ENCODE assay signal across 1 cellular context in the genomic region with DNA sequence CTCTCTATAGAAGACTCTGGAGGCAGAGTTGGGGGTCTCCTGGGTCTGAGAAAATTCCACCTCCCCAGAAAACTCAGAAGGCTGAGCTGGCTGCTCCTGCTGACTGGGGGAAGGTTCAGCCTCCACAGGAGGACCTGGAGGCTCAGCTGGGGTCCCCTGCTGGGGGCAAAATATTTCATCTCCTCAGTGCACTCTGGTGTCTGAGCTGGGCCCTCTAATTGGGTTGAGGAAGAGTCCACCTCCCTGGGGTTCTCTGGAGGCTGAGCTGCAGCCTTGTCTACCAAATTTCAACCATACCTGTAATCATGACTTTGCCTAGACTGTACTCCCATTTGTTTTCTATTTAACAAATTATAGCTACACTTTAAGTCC.
TF ChIP-seq lines count a peak whose summit lies in the region.

No MANE protein-coding gene starts in this region.

TF ChIP-seq in K562, 482 proteins besides CTCF, POLR2A, EP300 and RAD21:
- TF ChIP-seq ZBTB11 (CRISPR knock-in tag; IDR thresholded peaks at IDR 0.05) (no peak), GTF3C2 (IDR thresholded peaks at IDR 0.05; ENCODE audit: borderline replicate concordance, extremely low read depth, insufficient read length) (no peak), RHOXF2B (CRISPR knock-in tag; conservative IDR thresholded peaks at IDR 0.05) (no peak), SAFB2 (IDR thresholded peaks at IDR 0.05; ENCODE audit: borderline replicate concordance, low read depth, low read length, severe bottlenecking) (no peak), TRIM28 (IDR thresholded peaks at IDR 0.05) (no peak), JUN (IDR thresholded peaks at IDR 0.05; ENCODE audit: borderline replicate concordance, low read depth, low read length) (no peak), JUN (CRISPR knock-in tag; IDR thresholded peaks at IDR 0.05; ENCODE audit: borderline replicate concordance) (no peak)
- TF ChIP-seq, protein P1, sequence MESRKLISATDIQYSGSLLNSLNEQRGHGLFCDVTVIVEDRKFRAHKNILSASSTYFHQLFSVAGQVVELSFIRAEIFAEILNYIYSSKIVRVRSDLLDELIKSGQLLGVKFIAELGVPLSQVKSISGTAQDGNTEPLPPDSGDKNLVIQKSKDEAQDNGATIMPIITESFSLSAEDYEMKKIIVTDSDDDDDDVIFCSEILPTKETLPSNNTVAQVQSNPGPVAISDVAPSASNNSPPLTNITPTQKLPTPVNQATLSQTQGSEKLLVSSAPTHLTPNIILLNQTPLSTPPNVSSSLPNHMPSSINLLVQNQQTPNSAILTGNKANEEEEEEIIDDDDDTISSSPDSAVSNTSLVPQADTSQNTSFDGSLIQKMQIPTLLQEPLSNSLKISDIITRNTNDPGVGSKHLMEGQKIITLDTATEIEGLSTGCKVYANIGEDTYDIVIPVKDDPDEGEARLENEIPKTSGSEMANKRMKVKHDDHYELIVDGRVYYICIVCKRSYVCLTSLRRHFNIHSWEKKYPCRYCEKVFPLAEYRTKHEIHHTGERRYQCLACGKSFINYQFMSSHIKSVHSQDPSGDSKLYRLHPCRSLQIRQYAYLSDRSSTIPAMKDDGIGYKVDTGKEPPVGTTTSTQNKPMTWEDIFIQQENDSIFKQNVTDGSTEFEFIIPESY (CRISPR knock-in tag; IDR thresholded peaks at IDR 0.05), result no peak
